8 cellular contexts compared by ENCODE assay signal in genomic region chr2:64865073-64865830, GRCh38.
DNase-seq lines count a peak whose midpoint lies in the region; ATAC-seq and TF ChIP-seq lines count a peak whose summit lies in the region.

No MANE protein-coding gene starts in this region.

- peaks cover 3% of the 10 kb centered on the region for H3K4me1 Mint-ChIP-seq in activated CD8-positive, alpha-beta T cell treated with anti-CD3 and anti-CD28 coated beads for 36 hours (ENCODE audit: low read depth)

- DNase-seq in NCI-H2196 (lab: John Stamatoyannopoulos, UW; ENCODE audit: unreplicated experiment): peak; percentile 41
- DNase-seq in NCI-H2196 treated with DMSO at 0.1 percent for 48 hours (lab: John Stamatoyannopoulos, UW; ENCODE audit: unreplicated experiment): no peak
- DNase-seq in NCI-H345 (lab: John Stamatoyannopoulos, UW): peak; percentile 75
- DNase-seq in activated CD8-positive, alpha-beta T cell treated with anti-CD3 and anti-CD28 coated beads for 36 hours: peak; percentile 72
- DNase-seq in lower lobe of right lung: peak; percentile 79
- DNase-seq in stimulated activated CD4-positive, alpha-beta T cell treated with anti-CD3 and anti-CD28 coated beads, Interleukin-4, amount 100 ng/mL, for 4 hours: peak; percentile 56 to 58

- H3K4me3 ChIP-seq in ectodermal cell (ENCODE audit: insufficient read depth, low read depth, low read length): peak overlapping the region; percentile 47
- peak overlapping the region; percentile 78 for H3K4me3 ChIP-seq in lower lobe of right lung

- 1% methylated on average over 66 to 67 of the region's 67 CpGs for WGBS in ectodermal cell, 2 experiments

- ATAC-seq in HG02798 (IDR thresholded peaks at IDR 0.05; ENCODE audit: poor library complexity, unreplicated experiment) (peak; percentile 68), lower lobe of right lung (peak; percentile 92 to 94)
- peak; percentile 68 for ATAC-seq in activated CD8-positive, alpha-beta T cell treated with anti-CD3 and anti-CD28 coated beads for 36 hours

- peak overlapping the region; percentile 35 for H3K27ac Mint-ChIP-seq in activated CD8-positive, alpha-beta T cell treated with anti-CD3 and anti-CD28 coated beads for 36 hours

- intact Hi-C loops in activated CD8-positive, alpha-beta T cell treated with anti-CD3 and anti-CD28 coated beads for 36 hours (cut with micrococcal nuclease): loop anchor here (2.0 kb wide), 1 partner anchor 342 kb away; no protein-coding TSS in a partner anchor
- intact Hi-C loops in lower lobe of right lung (cut with DNase I): loop anchor here (10.0 kb wide), 2 partner anchors 220 to 280 kb away; no protein-coding TSS in a partner anchor

- H3K36me3 Mint-ChIP-seq in activated CD8-positive, alpha-beta T cell treated with anti-CD3 and anti-CD28 coated beads for 36 hours (ENCODE audit: low read depth): no peaks in the 10 kb centered on the region

- no peaks in the 10 kb centered on the region for H3K9me3 ChIP-seq in ectodermal cell (ENCODE audit: control insufficient read depth, low read length)
- no peaks in the 10 kb centered on the region for H3K9me3 ChIP-seq in lower lobe of right lung

- peak; percentile 94 for TF ChIP-seq CTCF in activated CD8-positive, alpha-beta T cell treated with anti-CD3 and anti-CD28 coated beads for 36 hours (IDR thresholded peaks at IDR 0.05)
- TF ChIP-seq CTCF in lower lobe of right lung (IDR thresholded peaks at IDR 0.05): peak; percentile 65

- peak overlapping the region; percentile 68 for H3K4me3 Mint-ChIP-seq in activated CD8-positive, alpha-beta T cell treated with anti-CD3 and anti-CD28 coated beads for 36 hours

- POLR2A ChIA-PET in activated CD8-positive, alpha-beta T cell treated with anti-CD3 and anti-CD28 coated beads for 36 hours (lab: Charles Lee): interaction anchor here (1.0 kb wide), 1 partner anchor 258 kb away, joined by 4 read pairs; no protein-coding TSS in a partner anchor

- H3K4me1 ChIP-seq in ectodermal cell (ENCODE audit: control insufficient read depth, insufficient read depth, low read length): peaks cover 4% of the 10 kb centered on the region
- H3K4me1 ChIP-seq in lower lobe of right lung: peaks cover 25% of the 10 kb centered on the region

- peaks cover 6% of the 10 kb centered on the region for H3K27me3 Mint-ChIP-seq in activated CD8-positive, alpha-beta T cell treated with anti-CD3 and anti-CD28 coated beads for 36 hours

- peaks cover 7% of the 10 kb centered on the region for H3K27me3 ChIP-seq in ectodermal cell (ENCODE audit: control insufficient read depth, insufficient read depth, low read length, poor library complexity, severe bottlenecking)
- no peaks in the 10 kb centered on the region for H3K27me3 ChIP-seq in lower lobe of right lung (ENCODE audit: low read depth)

- CTCF ChIA-PET in activated CD8-positive, alpha-beta T cell treated with anti-CD3 and anti-CD28 coated beads for 36 hours (lab: Charles Lee): interaction anchor here (0.6 to 3.6 kb wide), 7 partner anchors 8 to 342 kb away, joined by 3 to 12 read pairs (median 3); partner anchors contain the start of genes AFTPH and SERTAD2

- H3K27ac ChIP-seq in ectodermal cell (ENCODE audit: insufficient read depth, low read depth, low read length, poor library complexity, severe bottlenecking) (peak overlapping the region; percentile 85), lower lobe of right lung (peak overlapping the region; percentile 95)

- H3K36me3 ChIP-seq in ectodermal cell (ENCODE audit: control insufficient read depth, insufficient read depth, low read length) (no peaks in the 10 kb centered on the region), lower lobe of right lung (no peaks in the 10 kb centered on the region)

- H3K9me3 Mint-ChIP-seq in activated CD8-positive, alpha-beta T cell treated with anti-CD3 and anti-CD28 coated beads for 36 hours: no peaks in the 10 kb centered on the region
